In genomic region chr1:11789126-11790067, GRCh38 we compare ENCODE assay signal across 10 cellular contexts. TPM values are rescaled to one million over a fixed set of nuclear protein-coding genes. Genes with fewer than 3 reads are reported as not detected.
DNase-seq lines count a peak whose midpoint lies in the region; ATAC-seq and TF ChIP-seq lines count a peak whose summit lies in the region.
"Had no signal": no experiment of that assay in that cellular context is flagged by ENCODE, and none has a peak within 500 bp of the region (broad histone marks: within the 10 kb centered on the region; RNA-seq: fewer than 3 reads in every experiment).

No MANE protein-coding gene starts in this region.

- H3K9ac ChIP-seq in smooth muscle cell (ENCODE audit: low read depth) = no peak overlapping the region

- H3K9me3 ChIP-seq in Caco-2 (no peaks in the 10 kb centered on the region), breast epithelium (no peaks in the 10 kb centered on the region), left lung (no peaks in the 10 kb centered on the region), smooth muscle cell (replicated peaks; ENCODE audit: low read depth) (no peaks in the 10 kb centered on the region), WERI-Rb-1 (ENCODE audit: severe bottlenecking) (no peaks in the 10 kb centered on the region)

- H3K36me3 ChIP-seq in Caco-2 (ENCODE audit: control insufficient read depth, insufficient read depth, low read length) (no peaks in the 10 kb centered on the region; the same call in 1 of the 2 replicates), breast epithelium (peaks cover 5% of the 10 kb centered on the region), left lung (peaks cover 0 to 55% of the 10 kb centered on the region in 2 donors), smooth muscle cell (ENCODE audit: low read depth) (no peaks in the 10 kb centered on the region), WERI-Rb-1 (peaks cover 19% of the 10 kb centered on the region)

- POLR2A ChIA-PET in Caco-2 (lab: Charles Lee) = no interaction called here

- ATAC-seq in left lung (no peak), HG03280 (IDR thresholded peaks at IDR 0.05; ENCODE audit: unreplicated experiment) (no peak)

- H3K27ac ChIP-seq in breast epithelium (peak overlapping the region; percentile 88 to 97), left lung (peak overlapping the region; percentile 89 to 94), smooth muscle cell (ENCODE audit: low read depth) (peak overlapping the region; percentile 71), WERI-Rb-1 (no peak overlapping the region)

- H3K4me1 ChIP-seq in Caco-2 = peaks cover 43% of the 10 kb centered on the region
- H3K4me1 ChIP-seq in breast epithelium = peaks cover 0 to 18% of the 10 kb centered on the region in 2 donors
- H3K4me1 ChIP-seq in left lung = peaks cover 63 to 79% of the 10 kb centered on the region in 2 donors
- H3K4me1 ChIP-seq in smooth muscle cell (ENCODE audit: low read depth) = peaks cover 13% of the 10 kb centered on the region

- H3K4me2 ChIP-seq in smooth muscle cell = no peak overlapping the region

- H3K4me1 Mint-ChIP-seq in Caco-2 (ENCODE audit: low read depth, unreplicated experiment) = peaks cover 25% of the 10 kb centered on the region

- no peak overlapping the region for H3K4me3 Mint-ChIP-seq in Caco-2 (ENCODE audit: unreplicated experiment)

- BruUV-seq in Caco-2 (replicated peaks; lab: Mats Ljungman, UMichigan) = no TSS peak

- H3K27me3 ChIP-seq in Caco-2 (replicated peaks; ENCODE audit: control insufficient read depth, insufficient read depth, low read length) = no peaks in the 10 kb centered on the region
- H3K27me3 ChIP-seq in breast epithelium = no peaks in the 10 kb centered on the region
- no peaks in the 10 kb centered on the region for H3K27me3 ChIP-seq in left lung
- H3K27me3 ChIP-seq in smooth muscle cell (ENCODE audit: low read depth) = no peaks in the 10 kb centered on the region
- no peaks in the 10 kb centered on the region for H3K27me3 ChIP-seq in WERI-Rb-1 (ENCODE audit: insufficient read depth, low read depth, severe bottlenecking)

- H2AFZ ChIP-seq in smooth muscle cell (ENCODE audit: low read depth) = no peak overlapping the region

- no peak for TF ChIP-seq POLR2A in breast epithelium (IDR thresholded peaks at IDR 0.05)

- peaks cover 14% of the 10 kb centered on the region for H3K36me3 Mint-ChIP-seq in Caco-2 (ENCODE audit: insufficient read depth, unreplicated experiment)

- H4K20me1 ChIP-seq in smooth muscle cell (ENCODE audit: low read depth) = no peaks in the 10 kb centered on the region

- DNase-seq in Caco-2 = no peak
- no peak for DNase-seq in breast epithelium (ENCODE audit: low spot score in 2 of 2)
- DNase-seq in left lung = peak in 1 of 2 donors; percentile 77
- no peak for DNase-seq in smooth muscle cell (lab: John Stamatoyannopoulos, UW; ENCODE audit: unreplicated experiment)
- DNase-seq in WERI-Rb-1 = no peak
- DNase-seq in RKO (ENCODE audit: low spot score) = no peak
- no peak for DNase-seq in NCI-H1417 (lab: John Stamatoyannopoulos, UW)
- DNase-seq: nucleus accumbens had no signal

- H3K4me3 ChIP-seq in Caco-2 (ENCODE audit: low read depth, low read length) (no peak overlapping the region), breast epithelium (peak overlapping the region in 1 of 3 donors; percentile 12), left lung (no peak overlapping the region), smooth muscle cell (no peak overlapping the region), WERI-Rb-1 (ENCODE audit: low read depth, low read length) (no peak overlapping the region)

- TF ChIP-seq CTCF in Caco-2 (IDR thresholded peaks at IDR 0.05; ENCODE audit: insufficient read depth in 1 of 2, low read depth in 1 of 2, low read length in 1 of 2, severe bottlenecking in 1 of 2, unreplicated experiment in 1 of 2) = no peak
- no peak for TF ChIP-seq CTCF in breast epithelium (IDR thresholded peaks at IDR 0.05)
- no peak for TF ChIP-seq CTCF in left lung (IDR thresholded peaks at IDR 0.05)
- no peak for TF ChIP-seq CTCF in smooth muscle cell (IDR thresholded peaks at IDR 0.05; ENCODE audit: borderline replicate concordance, insufficient read depth, poor library complexity, severe bottlenecking)
- no peak for TF ChIP-seq CTCF in WERI-Rb-1 (IDR thresholded peaks at IDR 0.05; ENCODE audit: low read depth, low read length)

- no peaks in the 10 kb centered on the region for H3K9me3 Mint-ChIP-seq in Caco-2 (ENCODE audit: unreplicated experiment)

- H3K27ac Mint-ChIP-seq in Caco-2 (ENCODE audit: unreplicated experiment) = peak overlapping the region; percentile 61

- H3K27me3 Mint-ChIP-seq in Caco-2 (ENCODE audit: insufficient read depth, unreplicated experiment) = no peaks in the 10 kb centered on the region

- no peaks in the 10 kb centered on the region for H3K79me2 ChIP-seq in smooth muscle cell (ENCODE audit: low read depth)

- intact Hi-C loops in Caco-2 (cut with micrococcal nuclease; ENCODE audit: unreplicated experiment) (no loop called here), breast epithelium (cut with DNase I; ENCODE audit: low total_unique reads) (no loop called here), left lung (cut with DNase I) (no loop called here)

- no peaks in the 10 kb centered on the region for H3F3A ChIP-seq in smooth muscle cell (ENCODE audit: low read depth)

- WGBS in smooth muscle cell (ENCODE audit: low lambda C conversion rate) = 86% methylated on average over 13 of the region's 13 CpGs

- CTCF ChIA-PET in Caco-2 (lab: Charles Lee) = interaction anchor here (1.0 kb wide), 1 partner anchor 13 kb away, joined by 3 read pairs; no protein-coding TSS in a partner anchor

RNA-seq across cellular contexts. Expression of gene MTHFR, which starts 16.4 kb away (rescaled TPM):
- 27.8 and 28.6 TPM in 2 replicates for total RNA-seq in Caco-2 (2022)
- 10 to 100 TPM; 24.6 to 42.0 (median 30.0) TPM for total RNA-seq in breast epithelium
- total RNA-seq in left lung = 10 to 100 TPM; 34.2 to 44.5 TPM
- 12.1 and 15.2 TPM in 2 replicates for total RNA-seq in smooth muscle cell
- 6.1 and 8.3 TPM in 2 replicates for polyA plus RNA-seq in smooth muscle cell

RNA-seq across cellular contexts. Expression of gene CLCN6, which starts 16.6 kb away (rescaled TPM):
- total RNA-seq in Caco-2 (2022) = 30.4 and 34.9 TPM in 2 replicates
- 10 to 100 TPM; 14.6 to 21.1 (median 16.7) TPM for total RNA-seq in breast epithelium
- total RNA-seq in left lung = 10 to 100 TPM; 17.7 to 43.4 TPM
- 8.4 and 13.6 TPM in 2 replicates for total RNA-seq in smooth muscle cell
- 9.9 and 14.8 TPM in 2 replicates for polyA plus RNA-seq in smooth muscle cell

RNA-seq across cellular contexts. Expression of gene C1orf167, which starts 27.4 kb away (rescaled TPM):
- total RNA-seq in Caco-2 (2022) (0.64 and 0.97 TPM in 2 replicates), breast epithelium (1 to 10 TPM in 1 of 3 donors, not detected in 2; 1.3 TPM), left lung (10 to 100 TPM in 1 of 2 donors, 1 to 10 TPM in 1; 5.7 to 14.4 TPM), smooth muscle cell (not detected in 2 replicates)
- polyA plus RNA-seq in smooth muscle cell = 0.70 TPM in 1 of 2 replicates, not detected in the other
- total RNA-seq: H4 had no signal

RNA-seq across cellular contexts. Expression of gene AGTRAP, which starts 53.5 kb away (rescaled TPM):
- 44.2 and 44.4 TPM in 2 replicates for total RNA-seq in Caco-2 (2022)
- total RNA-seq in breast epithelium = 10 to 100 TPM; 61.9 to 74.7 (median 66.4) TPM
- total RNA-seq in left lung = 10 to 100 TPM; 49.0 to 95.8 TPM
- total RNA-seq in smooth muscle cell = 30.9 and 32.0 TPM in 2 replicates
- 67.8 and 76.8 TPM in 2 replicates for polyA plus RNA-seq in smooth muscle cell

RNA-seq across cellular contexts. Expression of gene NPPA, which starts 58.2 kb away (rescaled TPM):
- total RNA-seq in Caco-2 (2022) (not detected in 2 replicates), breast epithelium (under 1 TPM in 1 of 3 donors, not detected in 2; 0.66 TPM), left lung (1 to 10 TPM; 1.6 to 2.7 TPM), smooth muscle cell (not detected in 2 replicates)
- 0.48 and 1.4 TPM in 2 replicates for polyA plus RNA-seq in smooth muscle cell
- total RNA-seq: H4 had no signal
